In genomic region chr19:5863030-5863665, GRCh38 we compare ENCODE assay signal across 25 cellular contexts. TPM values are rescaled to one million over a fixed set of nuclear protein-coding genes. Genes with fewer than 3 reads are reported as not detected.
"Had no signal": no experiment of that assay in that cellular context is flagged by ENCODE, and none has a peak within 500 bp of the region (broad histone marks: within the 10 kb centered on the region; RNA-seq: fewer than 3 reads in every experiment).

No MANE protein-coding gene starts in this region.

- H3K4me1 ChIP-seq: ascending aorta, body of pancreas had no signal

- ATAC-seq: activated CD4-positive, CD25-positive, alpha-beta regulatory T cell treated with anti-CD3 and anti-CD28 coated beads, Interleukin-2, amount 50 U/mL, for 24 hours; activated CD8-positive, alpha-beta T cell treated with anti-CD3 and anti-CD28 coated beads for 36 hours; body of pancreas; Panc1; Right ventricle myocardium inferior had no signal

- H3K36me3 ChIP-seq: ascending aorta had no signal

- H3K27me3 ChIP-seq: ascending aorta, body of pancreas had no signal

- H3K9me3 ChIP-seq: ascending aorta, body of pancreas had no signal

- H3K27ac ChIP-seq: ascending aorta, body of pancreas had no signal

- H3K4me3 ChIP-seq: ascending aorta, body of pancreas had no signal

- FAIRE-seq: bronchial epithelial cell had no signal

- DNase-seq: activated CD4-positive, alpha-beta T cell treated with anti-CD3 and anti-CD28 coated beads for 4 hours; activated CD8-positive, alpha-beta memory T cell treated with anti-CD3 and anti-CD28 coated beads, Interleukin-2, amount 50 U/mL, for 4 hours; activated CD8-positive, alpha-beta T cell treated with anti-CD3 and anti-CD28 coated beads for 36 hours; activated naive CD4-positive, alpha-beta T cell treated with anti-CD3 and anti-CD28 coated beads, Interleukin-2, amount 50 U/mL, for 16 hours; amniotic stem cell; body of pancreas; central memory CD4-positive, alpha-beta T cell; NCI-H1092; NCI-H1417; NCI-H1694; NCI-H2029; NCI-H2107; NCI-H2171 treated with DMSO at 0.1 percent for 48 hours; NCI-H226; NCI-H526; NCI-H82; OCI-M1; RPMI8226 had no signal

RNA-seq across cellular contexts. Expression of gene FUT5, which starts 7.2 kb away (rescaled TPM):
- total RNA-seq: activated CD8-positive, alpha-beta T cell treated with anti-CD3 and anti-CD28 coated beads for 36 hours; ascending aorta; body of pancreas; MCF 10A; NCI-H460; Right ventricle myocardium inferior had no signal

RNA-seq across cellular contexts. Expression of gene FUT3, which starts 11.9 kb away (rescaled TPM):
- total RNA-seq: activated CD8-positive, alpha-beta T cell treated with anti-CD3 and anti-CD28 coated beads for 36 hours; ascending aorta; NCI-H460; Right ventricle myocardium inferior had no signal

RNA-seq across cellular contexts. Expression of gene FUT6, which starts 23.6 kb away (rescaled TPM):
- total RNA-seq: activated CD8-positive, alpha-beta T cell treated with anti-CD3 and anti-CD28 coated beads for 36 hours; ascending aorta; MCF 10A; NCI-H460; Right ventricle myocardium inferior had no signal
